19 cellular contexts compared by ENCODE assay signal in genomic region chr10:11555556-11555955, GRCh38.
"Had no signal": no experiment of that assay in that cellular context is flagged by ENCODE, and none has a peak within 500 bp of the region (broad histone marks: within the 10 kb centered on the region; RNA-seq: fewer than 3 reads in every experiment).

No MANE protein-coding gene starts in this region.

- H3K9me3 Mint-ChIP-seq: activated T-cell treated with anti-CD3 and anti-CD28 coated beads, Interleukin-2, amount 50 U/mL, for 4 hours; natural killer cell treated with Interleukin-12 subunit alpha and Interleukin-12 subunit beta and Interleukin-15 and Interleukin-18, amount 100 ng/mL, for 72 hours had no signal

- H3K36me3 Mint-ChIP-seq: natural killer cell treated with Interleukin-12 subunit alpha and Interleukin-12 subunit beta and Interleukin-15 and Interleukin-18, amount 100 ng/mL, for 72 hours had no signal

- H3K4me3 Mint-ChIP-seq: activated naive CD4-positive, alpha-beta T cell treated with anti-CD3 and anti-CD28 coated beads, Interleukin-2, amount 10 ng/mL, durations not matched to agents 7 days and 5 days; activated T-cell treated with anti-CD3 and anti-CD28 coated beads, Interleukin-2, amount 50 U/mL, for 4 hours; mesothelial cell of epicardium; natural killer cell treated with Interleukin-12 subunit alpha and Interleukin-12 subunit beta and Interleukin-15 and Interleukin-18, amount 100 ng/mL, for 72 hours had no signal

- ATAC-seq: activated T-cell treated with anti-CD3 and anti-CD28 coated beads, Interleukin-2, amount 50 U/mL, for 4 hours; left lung; natural killer cell treated with Interleukin-12 subunit alpha and Interleukin-12 subunit beta and Interleukin-15 and Interleukin-18, amount 100 ng/mL, for 72 hours; pancreas; psoas muscle had no signal

- H3K27me3 Mint-ChIP-seq: activated naive CD4-positive, alpha-beta T cell treated with anti-CD3 and anti-CD28 coated beads, Interleukin-2, amount 10 ng/mL, durations not matched to agents 7 days and 5 days had no signal

- H3K27ac Mint-ChIP-seq: activated naive CD4-positive, alpha-beta T cell treated with anti-CD3 and anti-CD28 coated beads, Interleukin-2, amount 10 ng/mL, durations not matched to agents 7 days and 5 days; mesothelial cell of epicardium; natural killer cell treated with Interleukin-12 subunit alpha and Interleukin-12 subunit beta and Interleukin-15 and Interleukin-18, amount 100 ng/mL, for 72 hours had no signal

- DNase-seq: activated CD4-positive, alpha-beta T cell treated with anti-CD3 and anti-CD28 coated beads for 4 hours; activated CD4-positive, alpha-beta T cell treated with anti-CD3 and anti-CD28 coated beads, Interleukin-2, amount 50 U/mL, for 48 hours; activated CD4-positive, CD25-positive, alpha-beta regulatory T cell; activated CD8-positive, alpha-beta memory T cell treated with anti-CD3 and anti-CD28 coated beads, Interleukin-2, amount 50 U/mL, for 48 hours; activated effector memory CD4-positive, alpha-beta T cell treated with Interleukin-2 at 50 U/mL for 16 hours; activated naive CD4-positive, alpha-beta T cell treated with anti-CD3 and anti-CD28 coated beads, Interleukin-2, amount 10 ng/mL, durations not matched to agents 7 days and 5 days; activated T-cell treated with anti-CD3 and anti-CD28 coated beads, Interleukin-2, amount 50 U/mL, for 4 hours; amygdala; glutamatergic neuron; hippocampal formation; kidney glomerular epithelial cell; pancreas; psoas muscle; stimulated activated CD4-positive, alpha-beta T cell treated with anti-CD3 and anti-CD28 coated beads, Interleukin-12 subunit alpha, Interleukin-12 subunit beta, amount 100 ng/mL, for 4 hours; stomach; T1000 had no signal
